ENCODE assay signal across 8 cellular contexts in genomic region chrX:40106677-40107290, GRCh38. TPM values are rescaled to one million over a fixed set of nuclear protein-coding genes. Genes with fewer than 3 reads are reported as not detected.
DNase-seq lines count a peak whose midpoint lies in the region; ATAC-seq, FAIRE-seq and TF ChIP-seq lines count a peak whose summit lies in the region.

No MANE protein-coding gene starts in this region.

- no peaks in the 10 kb centered on the region for H3K36me3 ChIP-seq in H7 (replicated peaks; ENCODE audit: control insufficient read depth, insufficient read depth, low read length)
- H3K36me3 ChIP-seq in mesodermal cell (ENCODE audit: control insufficient read depth, insufficient read depth, low read length): no peaks in the 10 kb centered on the region

- no peak for FAIRE-seq in H54 (lab: Jason Lieb, UNC)

- no peaks in the 10 kb centered on the region for H3K9me3 ChIP-seq in mesodermal cell (ENCODE audit: control insufficient read depth, low read length)

- H3K4me3 ChIP-seq in H7 (ENCODE audit: insufficient read depth, low read depth, low read length) (peak overlapping the region; percentile 54), astrocyte of the spinal cord (ENCODE audit: low read depth, low read length) (peak overlapping the region; percentile 39), mesodermal cell (ENCODE audit: extremely low read depth, insufficient read depth, low read length, poor library complexity, severe bottlenecking) (peak overlapping the region; percentile 33)

- TF ChIP-seq POLR2A in H54 (IDR thresholded peaks at IDR 0.05; ENCODE audit: low read depth, low read length): no peak

- in situ Hi-C loops in astrocyte of the spinal cord (cut with HindIII; ENCODE audit: low sequenced_read_pairs): no loop called here

- no peak for ATAC-seq in GM21390 (IDR thresholded peaks at IDR 0.05; ENCODE audit: unreplicated experiment)

- peak; percentile 92 for DNase-seq in H7
- DNase-seq in astrocyte of the spinal cord (ENCODE audit: low read depth, low spot score): no peak
- DNase-seq in NCI-H1694 (lab: John Stamatoyannopoulos, UW): no peak
- no peak for DNase-seq in H54 (ENCODE audit: insufficient read length, low spot score)
- no peak for DNase-seq in stimulated activated CD4-positive, alpha-beta T cell treated with anti-CD3 and anti-CD28 coated beads, Interleukin-15, amount 100 ng/mL, for 24 hours

- TF ChIP-seq CTCF in 22Rv1 (IDR thresholded peaks at IDR 0.05) (no peak), astrocyte of the spinal cord (IDR thresholded peaks at IDR 0.05; ENCODE audit: low read depth, low read length) (no peak)

- peaks cover 59% of the 10 kb centered on the region for H3K27me3 ChIP-seq in H7 (ENCODE audit: control insufficient read depth, insufficient read depth, low read length)

- H3K27ac ChIP-seq in 22Rv1 (peak overlapping the region; percentile 98), mesodermal cell (ENCODE audit: low read depth, low read length, severe bottlenecking) (peak overlapping the region; percentile 16)

- H3K4me1 ChIP-seq in mesodermal cell (ENCODE audit: control insufficient read depth, insufficient read depth, low read length, poor library complexity, severe bottlenecking): peaks cover 21% of the 10 kb centered on the region

- 0% methylated on average over 3 of the region's 35 CpGs; no CpG with 5 or more reads in 1 of the 2 experiments for WGBS in mesodermal cell (ENCODE audit: insufficient coverage in 2 of 2), 2 experiments

RNA-seq across cellular contexts. Expression of gene BCOR, which starts 9.0 kb away (rescaled TPM):
- total RNA-seq in H7 (2014; rRNA removed; shearing (Covaris generic)): 32.5 and 51.0 TPM in 2 replicates
- polyA plus RNA-seq in mesodermal cell (2013, experiment 1 of 2): 21.2 TPM
- polyA plus RNA-seq in mesodermal cell (2013, experiment 2 of 2): 19.5 TPM
